Comparison of ENCODE assay signal across 15 cellular contexts in the genomic region with DNA sequence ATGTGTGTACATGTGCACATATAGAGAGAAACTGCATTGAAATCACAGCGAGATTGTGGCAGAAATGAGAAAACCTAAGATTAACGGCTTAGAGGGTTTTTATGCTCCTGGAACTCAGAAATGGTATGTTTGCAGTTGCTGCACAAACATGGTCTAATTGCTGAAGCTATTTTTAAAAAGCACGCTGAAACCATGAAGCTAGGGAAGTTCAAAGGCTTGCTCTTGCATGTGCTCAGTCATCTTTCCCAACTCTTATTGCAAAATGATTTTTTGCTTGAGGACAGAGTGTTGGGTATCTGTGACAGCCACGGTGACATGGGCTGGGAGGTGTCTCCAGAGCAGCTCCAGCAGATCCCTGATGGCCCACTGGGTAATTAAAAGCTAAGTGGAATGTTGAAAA.
"Had no signal": no experiment of that assay in that cellular context is flagged by ENCODE, and none has a peak within 500 bp of the region (broad histone marks: within the 10 kb centered on the region; RNA-seq: fewer than 3 reads in every experiment).

No MANE protein-coding gene starts in this region.

- H3K27me3 ChIP-seq: foreskin keratinocyte, spleen, stomach, testis had no signal

- H3K27ac ChIP-seq: coronary artery, esophagus squamous epithelium, foreskin keratinocyte, prostate gland, stomach, testis had no signal

- H3K4me1 ChIP-seq: prostate gland, testis had no signal

- DNase-seq: activated CD4-positive, alpha-beta T cell treated with anti-CD3 and anti-CD28 coated beads, Interleukin-2, amount 10 ng/mL, durations not matched to agents 7 days and 5 days; activated CD8-positive, alpha-beta memory T cell treated with anti-CD3 and anti-CD28 coated beads, Interleukin-2, amount 50 U/mL, for 48 hours; activated gamma-delta T cell treated with Interleukin-2 at 50 U/mL for 16 hours; activated naive CD8-positive, alpha-beta T cell treated with anti-CD3 and anti-CD28 coated beads for 36 hours; activated T-cell treated with anti-CD3 and anti-CD28 coated beads, Interleukin-2, amount 50 U/mL, for 72 hours; esophagus squamous epithelium; foreskin keratinocyte; head of caudate nucleus; occipital lobe; right cardiac atrium; spleen; stomach; testis had no signal

- H3K9me3 ChIP-seq: esophagus squamous epithelium, prostate gland, spleen, stomach, testis had no signal

- H3K4me3 ChIP-seq: coronary artery, esophagus squamous epithelium, prostate gland, spleen, stomach, testis had no signal

- H3K36me3 ChIP-seq: esophagus squamous epithelium, prostate gland, spleen, stomach had no signal
